30 cellular contexts compared by ENCODE assay signal in genomic region chr17:19299866-19300265, GRCh38.
"Had no signal": no experiment of that assay in that cellular context is flagged by ENCODE, and none has a peak within 500 bp of the region (broad histone marks: within the 10 kb centered on the region; RNA-seq: fewer than 3 reads in every experiment).

No MANE protein-coding gene starts in this region.

- FAIRE-seq: astrocyte, colon, frontal cortex, islet of Langerhans, small intestine had no signal

- H3K9me3 Mint-ChIP-seq: central memory CD8-positive, alpha-beta T cell; nephron; stimulated activated memory B cell treated with anti-CD40 and anti-IgM and Interleukin-4, amounts not matched to agents 10 μg/mL and 1 μg/mL and 100 μg/mL, for 72 hours; stimulated activated naive CD8-positive, alpha-beta T cell treated with anti-CD3 and anti-CD28 coated beads, Interleukin-15, amount 100 ng/mL, for 72 hours; T-helper 2 cell treated with Interferon-gamma antibody and Interleukin-4, amounts not matched to agents 5 μg/mL and 100 μg/mL, for 36 hours had no signal

- H3K27me3 ChIP-seq: adrenal gland, breast epithelium, neutrophil, sigmoid colon, tibial artery had no signal

- H3K4me1 Mint-ChIP-seq: central memory CD8-positive, alpha-beta T cell had no signal

- H3K36me3 ChIP-seq: adrenal gland, breast epithelium, neutrophil, sigmoid colon had no signal

- H3K27me3 Mint-ChIP-seq: central memory CD8-positive, alpha-beta T cell; progenitor cell of endocrine pancreas; stimulated activated memory B cell treated with anti-CD40 and anti-IgM and Interleukin-4, amounts not matched to agents 10 μg/mL and 1 μg/mL and 100 μg/mL, for 72 hours had no signal

- H3K9me3 ChIP-seq: adrenal gland, breast epithelium, neutrophil, sigmoid colon, tibial artery had no signal

- H3K4me3 Mint-ChIP-seq: activated naive CD8-positive, alpha-beta T cell; central memory CD8-positive, alpha-beta T cell; nephron; stimulated activated memory B cell treated with anti-CD40 and anti-IgM and Interleukin-4, amounts not matched to agents 10 μg/mL and 1 μg/mL and 100 μg/mL, for 72 hours; stimulated activated naive CD8-positive, alpha-beta T cell treated with anti-CD3 and anti-CD28 coated beads, Interleukin-15, amount 100 ng/mL, for 72 hours; T-helper 2 cell treated with Interferon-gamma antibody and Interleukin-4, amounts not matched to agents 5 μg/mL and 100 μg/mL, for 36 hours had no signal

- ATAC-seq: left cardiac atrium; stimulated activated memory B cell treated with anti-CD40 and anti-IgM and Interleukin-4, amounts not matched to agents 10 μg/mL and 1 μg/mL and 100 μg/mL, for 72 hours; stimulated activated naive CD8-positive, alpha-beta T cell treated with anti-CD3 and anti-CD28 coated beads, Interleukin-15, amount 100 ng/mL, for 72 hours had no signal

- H3K27ac ChIP-seq: adrenal gland, neutrophil, tibial artery had no signal

- DNase-seq: activated CD4-positive, alpha-beta T cell treated with anti-CD3 and anti-CD28 coated beads for 4 hours; activated CD4-positive, alpha-beta T cell treated with anti-CD3 and anti-CD28 coated beads, Interleukin-2, amount 50 U/mL, for 4 hours; activated CD4-positive, CD25-positive, alpha-beta regulatory T cell; activated effector memory CD4-positive, alpha-beta T cell treated with Interleukin-2 at 50 U/mL for 16 hours; activated naive CD4-positive, alpha-beta T cell treated with Interleukin-2 at 50 U/mL for 16 hours; activated T-cell treated with anti-CD3 and anti-CD28 coated beads for 4 hours; adrenal gland; dermis blood vessel endothelial cell; effector CD8-positive, alpha-beta T cell; glutamatergic neuron; left cardiac atrium; mammary epithelial cell; sigmoid colon; small intestine; stimulated activated CD4-positive, alpha-beta T cell treated with anti-CD3 and anti-CD28 coated beads, Interleukin-4, amount 100 ng/mL, for 24 hours; stimulated activated naive CD8-positive, alpha-beta T cell treated with anti-CD3 and anti-CD28 coated beads, Interleukin-15, amount 100 ng/mL, for 72 hours; T-helper 1 cell; tibial artery had no signal

- H3K36me3 Mint-ChIP-seq: activated naive CD8-positive, alpha-beta T cell had no signal

- H3K4me3 ChIP-seq: adrenal gland, breast epithelium, sigmoid colon, tibial artery had no signal

- H3K27ac Mint-ChIP-seq: activated naive CD8-positive, alpha-beta T cell; nephron; progenitor cell of endocrine pancreas; stimulated activated memory B cell treated with anti-CD40 and anti-IgM and Interleukin-4, amounts not matched to agents 10 μg/mL and 1 μg/mL and 100 μg/mL, for 72 hours; stimulated activated naive CD8-positive, alpha-beta T cell treated with anti-CD3 and anti-CD28 coated beads, Interleukin-15, amount 100 ng/mL, for 72 hours; T-helper 2 cell treated with Interferon-gamma antibody and Interleukin-4, amounts not matched to agents 5 μg/mL and 100 μg/mL, for 36 hours had no signal

- H3K4me1 ChIP-seq: breast epithelium had no signal
